Comparison of ENCODE assay signal across 25 cellular contexts in the genomic region with DNA sequence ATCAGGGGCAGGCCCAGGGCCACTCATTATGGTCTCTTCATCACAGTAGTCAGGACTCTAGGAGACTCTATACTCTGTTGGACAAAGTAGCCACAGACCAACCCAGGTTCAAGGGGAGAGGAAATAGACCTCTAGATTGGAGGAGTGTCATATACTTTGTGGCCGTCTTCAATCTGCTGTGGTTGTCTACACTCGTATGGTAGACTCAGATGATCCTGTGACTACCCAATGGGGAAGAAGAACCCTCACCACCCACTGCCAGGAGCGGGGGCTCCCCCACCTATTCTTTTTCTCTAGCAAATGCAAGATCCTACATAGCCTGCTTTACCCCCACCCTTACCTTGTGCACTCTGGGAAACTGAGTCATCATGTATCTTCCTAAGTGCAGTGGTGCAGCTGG.
DNase-seq lines count a peak whose midpoint lies in the region; ATAC-seq and TF ChIP-seq lines count a peak whose summit lies in the region.
"Had no signal": no experiment of that assay in that cellular context is flagged by ENCODE, and none has a peak within 500 bp of the region (broad histone marks: within the 10 kb centered on the region; RNA-seq: fewer than 3 reads in every experiment).

No MANE protein-coding gene starts in this region.

- peak overlapping the region; percentile 16 for H3K27ac Mint-ChIP-seq in activated T-helper 1 cell treated with anti-CD3 and anti-CD28 coated beads, Interleukin-12 subunit alpha, Interleukin-12 subunit beta, Interleukin-2, Interleukin-4 antibody, amounts not matched to agents 30 ng/mL and 10 ng/mL and 1 ng/mL, durations not matched to agents 14 hours and 24 hours and 36 hours
- peak overlapping the region; percentile 79 for H3K27ac Mint-ChIP-seq in stimulated activated effector memory CD8-positive, alpha-beta T cell treated with anti-CD3 and anti-CD28 coated beads, Interleukin-12 subunit alpha, Interleukin-12 subunit beta, amount 100 ng/mL, for 72 hours
- H3K27ac Mint-ChIP-seq: immature natural killer cell had no signal

- H3K9me2 ChIP-seq in hepatocyte (replicated peaks; ENCODE audit: insufficient read depth), result no peaks in the 10 kb centered on the region

- no peaks in the 10 kb centered on the region for H3K9me3 Mint-ChIP-seq in activated T-helper 1 cell treated with anti-CD3 and anti-CD28 coated beads, Interleukin-12 subunit alpha, Interleukin-12 subunit beta, Interleukin-2, Interleukin-4 antibody, amounts not matched to agents 30 ng/mL and 10 ng/mL and 1 ng/mL, durations not matched to agents 14 hours and 24 hours and 36 hours
- no peaks in the 10 kb centered on the region for H3K9me3 Mint-ChIP-seq in stimulated activated effector memory CD8-positive, alpha-beta T cell treated with anti-CD3 and anti-CD28 coated beads, Interleukin-12 subunit alpha, Interleukin-12 subunit beta, amount 100 ng/mL, for 72 hours
- H3K9me3 Mint-ChIP-seq: immature natural killer cell had no signal

- no peak overlapping the region for H2AFZ ChIP-seq in hepatocyte

- WGBS in hepatocyte (ENCODE audit: low lambda C conversion rate, missing lambda C conversion rate), result 93% methylated on average over 3 of the region's 3 CpGs

- H3K27ac ChIP-seq in hepatocyte, result peak overlapping the region; percentile 95
- H3K27ac ChIP-seq: BLaER1, gastrocnemius medialis, SK-N-MC had no signal

- no peak overlapping the region for H3K4me3 Mint-ChIP-seq in activated T-helper 1 cell treated with anti-CD3 and anti-CD28 coated beads, Interleukin-12 subunit alpha, Interleukin-12 subunit beta, Interleukin-2, Interleukin-4 antibody, amounts not matched to agents 30 ng/mL and 10 ng/mL and 1 ng/mL, durations not matched to agents 14 hours and 24 hours and 36 hours
- H3K4me3 Mint-ChIP-seq in stimulated activated effector memory CD8-positive, alpha-beta T cell treated with anti-CD3 and anti-CD28 coated beads, Interleukin-12 subunit alpha, Interleukin-12 subunit beta, amount 100 ng/mL, for 72 hours, result no peak overlapping the region
- H3K4me3 Mint-ChIP-seq: immature natural killer cell had no signal

- peak overlapping the region; percentile 58 for H3K4me2 ChIP-seq in hepatocyte
- H3K4me2 ChIP-seq: BLaER1 had no signal

- H3K4me1 Mint-ChIP-seq in activated T-helper 1 cell treated with anti-CD3 and anti-CD28 coated beads, Interleukin-12 subunit alpha, Interleukin-12 subunit beta, Interleukin-2, Interleukin-4 antibody, amounts not matched to agents 30 ng/mL and 10 ng/mL and 1 ng/mL, durations not matched to agents 14 hours and 24 hours and 36 hours (ENCODE audit: low read depth), result peaks cover 84% of the 10 kb centered on the region
- peaks cover 71% of the 10 kb centered on the region for H3K4me1 Mint-ChIP-seq in stimulated activated effector memory CD8-positive, alpha-beta T cell treated with anti-CD3 and anti-CD28 coated beads, Interleukin-12 subunit alpha, Interleukin-12 subunit beta, amount 100 ng/mL, for 72 hours

- H3K36me3 Mint-ChIP-seq in activated T-helper 1 cell treated with anti-CD3 and anti-CD28 coated beads, Interleukin-12 subunit alpha, Interleukin-12 subunit beta, Interleukin-2, Interleukin-4 antibody, amounts not matched to agents 30 ng/mL and 10 ng/mL and 1 ng/mL, durations not matched to agents 14 hours and 24 hours and 36 hours (ENCODE audit: low read depth), result peaks cover 8% of the 10 kb centered on the region
- H3K36me3 Mint-ChIP-seq in stimulated activated effector memory CD8-positive, alpha-beta T cell treated with anti-CD3 and anti-CD28 coated beads, Interleukin-12 subunit alpha, Interleukin-12 subunit beta, amount 100 ng/mL, for 72 hours, result peaks cover 5% of the 10 kb centered on the region
- H3K36me3 Mint-ChIP-seq: immature natural killer cell had no signal

- peaks cover 7% of the 10 kb centered on the region for H4K20me1 ChIP-seq in hepatocyte (ENCODE audit: insufficient read depth, poor library complexity, severe bottlenecking)

- no peak for TF ChIP-seq CTCF in hepatocyte (IDR thresholded peaks at IDR 0.05; ENCODE audit: poor library complexity)

- no peak overlapping the region for H3K4me3 ChIP-seq in hepatocyte
- H3K4me3 ChIP-seq: adrenal gland, BLaER1, gastrocnemius medialis, SK-N-MC, thyroid gland had no signal

- H3K27me3 Mint-ChIP-seq in activated T-helper 1 cell treated with anti-CD3 and anti-CD28 coated beads, Interleukin-12 subunit alpha, Interleukin-12 subunit beta, Interleukin-2, Interleukin-4 antibody, amounts not matched to agents 30 ng/mL and 10 ng/mL and 1 ng/mL, durations not matched to agents 14 hours and 24 hours and 36 hours (ENCODE audit: insufficient read depth), result no peaks in the 10 kb centered on the region

- peak; percentile 38 for ATAC-seq in stimulated activated effector memory CD8-positive, alpha-beta T cell treated with anti-CD3 and anti-CD28 coated beads, Interleukin-12 subunit alpha, Interleukin-12 subunit beta, amount 100 ng/mL, for 72 hours
- ATAC-seq in HG03432 (IDR thresholded peaks at IDR 0.05; ENCODE audit: unreplicated experiment), result no peak
- ATAC-seq: gastrocnemius medialis, right cardiac atrium had no signal

- H3K36me3 ChIP-seq in hepatocyte (replicated peaks; ENCODE audit: insufficient read depth, low read depth), result no peaks in the 10 kb centered on the region
- H3K36me3 ChIP-seq: adrenal gland, BLaER1, brain microvascular endothelial cell, gastrocnemius medialis, thyroid gland had no signal

- DNase-seq in MV-4-11 (lab: John Stamatoyannopoulos, UW), result peak; percentile 28
- DNase-seq in activated T-helper 1 cell treated with anti-CD3 and anti-CD28 coated beads, Interleukin-12 subunit alpha, Interleukin-12 subunit beta, Interleukin-2, Interleukin-4 antibody, amounts not matched to agents 30 ng/mL and 10 ng/mL and 1 ng/mL, durations not matched to agents 14 hours and 24 hours and 36 hours (ENCODE audit: low spot score), result no peak
- no peak for DNase-seq in hepatocyte (ENCODE audit: low spot score)
- no peak for DNase-seq in stimulated activated effector memory CD8-positive, alpha-beta T cell treated with anti-CD3 and anti-CD28 coated beads, Interleukin-12 subunit alpha, Interleukin-12 subunit beta, amount 100 ng/mL, for 72 hours (ENCODE audit: low spot score in 2 of 2)
- no peak for DNase-seq in pons (ENCODE audit: low spot score)
- DNase-seq in NCI-H2029 treated with DMSO at 0.1 percent for 48 hours (lab: John Stamatoyannopoulos, UW), result no peak
- DNase-seq: activated CD4-positive, CD25-positive, alpha-beta regulatory T cell treated with anti-CD3 and anti-CD28 coated beads, Interleukin-2, amount 50 U/mL, for 72 hours; activated CD8-positive, alpha-beta memory T cell treated with anti-CD3 and anti-CD28 coated beads for 24 hours; activated T-cell treated with anti-CD3 and anti-CD28 coated beads, Interleukin-2, amount 50 U/mL, for 1 hour; adrenal gland; brain microvascular endothelial cell; EL; gastrocnemius medialis; immature natural killer cell; KBM-7; NCI-H1930; NCI-H526; NK-92 treated with Interleukin-12 subunit alpha and Interleukin-12 subunit beta, amount 100 ng/mL, for 24 hours; stimulated activated CD4-positive, alpha-beta T cell treated with anti-CD3 and anti-CD28 coated beads, Interleukin-1b, Interleukin-23, amount 100 ng/mL, for 48 hours; T-helper 2 cell; thyroid gland had no signal

- no peaks in the 10 kb centered on the region for H3K27me3 ChIP-seq in hepatocyte
- H3K27me3 ChIP-seq: adrenal gland, BLaER1, brain microvascular endothelial cell, gastrocnemius medialis, thyroid gland had no signal

- peaks cover 83% of the 10 kb centered on the region for H3K79me2 ChIP-seq in hepatocyte

- no peaks in the 10 kb centered on the region for H3K9me3 ChIP-seq in hepatocyte (ENCODE audit: low read depth)
- H3K9me3 ChIP-seq: adrenal gland, BLaER1, gastrocnemius medialis, thyroid gland had no signal

- intact Hi-C loops in activated T-helper 1 cell treated with anti-CD3 and anti-CD28 coated beads, Interleukin-12 subunit alpha, Interleukin-12 subunit beta, Interleukin-2, Interleukin-4 antibody, amounts not matched to agents 30 ng/mL and 10 ng/mL and 1 ng/mL, durations not matched to agents 14 hours and 24 hours and 36 hours (cut with micrococcal nuclease), result no loop called here

- peaks cover 67% of the 10 kb centered on the region for H3K4me1 ChIP-seq in hepatocyte (ENCODE audit: insufficient read depth)
